14 cellular contexts compared by ENCODE assay signal in the genomic region with DNA sequence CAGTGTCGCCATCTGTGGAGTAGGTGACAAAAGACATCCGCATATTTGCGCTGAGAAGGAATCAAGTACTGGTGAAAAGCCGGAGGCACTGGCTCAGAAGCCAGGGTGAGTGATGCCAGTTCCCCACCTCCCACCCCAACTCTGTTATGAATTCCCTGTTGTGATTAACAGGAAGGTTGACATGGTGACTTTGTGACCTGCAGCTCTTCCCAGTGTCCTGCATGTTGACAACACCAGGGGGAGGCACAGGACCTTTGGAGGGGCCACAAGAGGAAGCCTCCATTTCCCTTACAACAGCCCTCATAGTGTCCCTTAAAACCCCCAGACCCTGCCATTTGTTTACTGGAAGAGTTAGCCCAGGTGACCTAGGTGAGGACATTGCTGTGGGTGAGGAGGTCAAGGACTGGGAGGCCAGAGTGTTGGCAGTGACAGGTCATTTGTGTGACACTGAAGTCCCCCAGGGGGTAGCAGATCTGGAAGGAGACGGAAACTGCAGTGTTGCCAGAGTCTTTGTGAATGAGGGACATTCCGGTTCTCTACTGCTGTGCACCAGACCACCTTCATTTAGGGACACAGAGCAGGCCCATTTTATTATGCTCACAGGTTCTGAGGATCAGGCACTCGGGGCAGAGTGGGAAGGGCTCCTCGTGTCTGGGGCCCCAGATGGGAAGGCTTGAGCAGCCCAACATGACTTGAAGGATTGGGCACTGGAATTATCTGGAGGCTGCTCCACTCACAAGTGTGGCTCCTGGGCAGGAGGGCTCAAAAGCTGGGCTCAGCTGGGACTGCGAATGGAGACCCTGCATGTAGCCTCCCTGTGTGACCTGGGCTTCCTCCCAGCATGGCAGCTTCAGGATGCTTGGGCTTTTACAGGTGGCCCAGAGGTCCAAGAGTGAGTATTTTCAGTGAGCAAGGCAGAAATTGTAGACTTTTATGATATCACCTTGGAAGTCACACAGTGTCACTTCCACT. TPM values are rescaled to one million over a fixed set of nuclear protein-coding genes. Genes with fewer than 3 reads are reported as not detected.
A peak's percentile ranks its signal among the peaks of the same experiment; 100 is the strongest.
DNase-seq lines count a peak whose midpoint lies in the region; ATAC-seq, FAIRE-seq and TF ChIP-seq lines count a peak whose summit lies in the region.
"Had no signal": no experiment of that assay in that cellular context is flagged by ENCODE, and none has a peak within 500 bp of the region (broad histone marks: within the 10 kb centered on the region; RNA-seq: fewer than 3 reads in every experiment).

No MANE protein-coding gene starts in this region.

- no peak overlapping the region for H3K56ac ChIP-seq in mesendoderm (ENCODE audit: low read length)

- no peaks in the 10 kb centered on the region for H3K4me1 ChIP-seq in BE2C
- no peaks in the 10 kb centered on the region for H3K4me1 ChIP-seq in mesendoderm (ENCODE audit: control insufficient read depth, low read depth, low read length)
- no peaks in the 10 kb centered on the region for H3K4me1 ChIP-seq in body of pancreas

- POLR2A ChIA-PET in activated CD8-positive, alpha-beta T cell treated with anti-CD3 and anti-CD28 coated beads, Interleukin-2, amount 10 ng/mL, durations not matched to agents 7 days and 5 days (lab: Charles Lee) = no interaction called here

- CTCF ChIA-PET in activated CD8-positive, alpha-beta T cell treated with anti-CD3 and anti-CD28 coated beads, Interleukin-2, amount 10 ng/mL, durations not matched to agents 7 days and 5 days (lab: Charles Lee) = no interaction called here

- H2AK5ac ChIP-seq in mesendoderm (ENCODE audit: low read length) = no peak overlapping the region

- H3K4ac ChIP-seq in mesendoderm (ENCODE audit: low read depth, low read length) = no peak overlapping the region

- WGBS in mesendoderm (ENCODE audit: extremely low coverage, insufficient coverage, low lambda C conversion rate) = no CpG with 5 or more reads among the region's 9 CpGs
- WGBS in body of pancreas, 2 donors = 84 to 89% methylated on average over 8 to 9 of the region's 9 CpGs

- H3K36me3 Mint-ChIP-seq in activated CD8-positive, alpha-beta T cell treated with anti-CD3 and anti-CD28 coated beads, Interleukin-2, amount 10 ng/mL, durations not matched to agents 7 days and 5 days (ENCODE audit: low read depth) = peaks cover 6% of the 10 kb centered on the region
- H3K36me3 Mint-ChIP-seq: brain had no signal

- no peaks in the 10 kb centered on the region for H3K9me3 Mint-ChIP-seq in activated CD8-positive, alpha-beta T cell treated with anti-CD3 and anti-CD28 coated beads, Interleukin-2, amount 10 ng/mL, durations not matched to agents 7 days and 5 days (ENCODE audit: insufficient read depth)

- TF ChIP-seq CTCF in BE2C (IDR thresholded peaks at IDR 0.05; ENCODE audit: low read depth, low read length) (peak; percentile 41), body of pancreas (IDR thresholded peaks at IDR 0.05) (peak in 1 of 7 experiments; percentile 23)

- peak overlapping the region; percentile 90 for H3K27ac Mint-ChIP-seq in activated CD8-positive, alpha-beta T cell treated with anti-CD3 and anti-CD28 coated beads, Interleukin-2, amount 10 ng/mL, durations not matched to agents 7 days and 5 days
- H3K27ac Mint-ChIP-seq: brain had no signal

- peak; percentile 38 for DNase-seq in BE2C
- DNase-seq in ELF-1 (ENCODE audit: low read depth, low spot score) = peak; percentile 53
- DNase-seq in activated CD8-positive, alpha-beta T cell treated with anti-CD3 and anti-CD28 coated beads, Interleukin-2, amount 10 ng/mL, durations not matched to agents 7 days and 5 days = peak; percentile 35
- DNase-seq in mesendoderm = peak; percentile 86
- DNase-seq in HTR-8/SVneo (ENCODE audit: insufficient read length, low spot score) = no peak
- no peak for DNase-seq in body of pancreas
- no peak for DNase-seq in anterior cingulate cortex (lab: John Stamatoyannopoulos, UW)
- DNase-seq: Calu3, NCI-H1105 treated with DMSO at 0.1 percent for 48 hours, NCI-H774, SW 1271 had no signal

- H3K23ac ChIP-seq in mesendoderm (ENCODE audit: low read length) = no peak overlapping the region

- H3K79me1 ChIP-seq in mesendoderm (ENCODE audit: low read length) = no peaks in the 10 kb centered on the region

- no peak overlapping the region for H3K4me3 Mint-ChIP-seq in activated CD8-positive, alpha-beta T cell treated with anti-CD3 and anti-CD28 coated beads, Interleukin-2, amount 10 ng/mL, durations not matched to agents 7 days and 5 days
- H3K4me3 Mint-ChIP-seq: brain had no signal

- H2BK5ac ChIP-seq in mesendoderm (ENCODE audit: low read length) = no peak overlapping the region

- H2BK15ac ChIP-seq in mesendoderm (replicated peaks; ENCODE audit: low read depth) = no peak overlapping the region

- H3K27ac ChIP-seq in mesendoderm (ENCODE audit: low read depth, low read length) = no peak overlapping the region
- H3K27ac ChIP-seq in body of pancreas = no peak overlapping the region
- H3K27ac ChIP-seq: epithelial cell of prostate had no signal

- no peak overlapping the region for H2BK120ac ChIP-seq in mesendoderm (ENCODE audit: low read depth, low read length)

- intact Hi-C loops in body of pancreas (cut with DNase I) = no loop called here

- no peak overlapping the region for H4K5ac ChIP-seq in mesendoderm (ENCODE audit: low read length)

- no peak overlapping the region for H4K8ac ChIP-seq in mesendoderm (ENCODE audit: low read depth, low read length)

- H3K4me1 Mint-ChIP-seq in activated CD8-positive, alpha-beta T cell treated with anti-CD3 and anti-CD28 coated beads, Interleukin-2, amount 10 ng/mL, durations not matched to agents 7 days and 5 days (ENCODE audit: low read depth) = peaks cover 38% of the 10 kb centered on the region
- H3K4me1 Mint-ChIP-seq: brain had no signal

- TF ChIP-seq POLR2A in body of pancreas (IDR thresholded peaks at IDR 0.05) = no peak

- no peak for ATAC-seq in activated CD8-positive, alpha-beta T cell treated with anti-CD3 and anti-CD28 coated beads, Interleukin-2, amount 10 ng/mL, durations not matched to agents 7 days and 5 days
- ATAC-seq in body of pancreas = no peak
- ATAC-seq in HG02623 (IDR thresholded peaks at IDR 0.05; ENCODE audit: unreplicated experiment) = no peak

- H3K9me3 ChIP-seq in BE2C = no peaks in the 10 kb centered on the region
- H3K9me3 ChIP-seq in body of pancreas = no peaks in the 10 kb centered on the region

- H3K79me2 ChIP-seq in mesendoderm (ENCODE audit: control insufficient read depth, insufficient read depth, low read length) = no peaks in the 10 kb centered on the region

- H3K18ac ChIP-seq in mesendoderm (ENCODE audit: low read length) = no peak overlapping the region

- H3K4me3 ChIP-seq in BE2C (ENCODE audit: low read depth, low read length) = no peak overlapping the region
- no peak overlapping the region for H3K4me3 ChIP-seq in mesendoderm (ENCODE audit: low read length)
- H3K4me3 ChIP-seq in body of pancreas = no peak overlapping the region

- peaks cover 16% of the 10 kb centered on the region for H3K27me3 Mint-ChIP-seq in activated CD8-positive, alpha-beta T cell treated with anti-CD3 and anti-CD28 coated beads, Interleukin-2, amount 10 ng/mL, durations not matched to agents 7 days and 5 days (ENCODE audit: low read depth)

- H3K4me2 ChIP-seq in mesendoderm (ENCODE audit: low read length) = no peak overlapping the region

- H3K27me3 ChIP-seq in BE2C (no peaks in the 10 kb centered on the region), mesendoderm (ENCODE audit: insufficient read depth, low read length, poor library complexity) (no peaks in the 10 kb centered on the region), body of pancreas (no peaks in the 10 kb centered on the region)

- H3K9ac ChIP-seq in mesendoderm (ENCODE audit: low read length) = no peak overlapping the region

- no peaks in the 10 kb centered on the region for H3K36me3 ChIP-seq in BE2C
- H3K36me3 ChIP-seq in mesendoderm (ENCODE audit: control insufficient read depth, insufficient read depth, low read length) = no peaks in the 10 kb centered on the region
- H3K36me3 ChIP-seq in body of pancreas (replicated peaks in 1 of 2; ENCODE audit: insufficient read depth in 1 of 2, low read depth in 2 of 2) = no peaks in the 10 kb centered on the region

- FAIRE-seq in HTR-8/SVneo (lab: Jason Lieb, UNC) = no peak

RNA-seq across cellular contexts. Expression of a gene that starts 13.0 kb away (rescaled TPM):
- not detected for polyA plus RNA-seq in BE2C (2012; ENCODE audit: insufficient read depth, insufficient read length, low read depth)
- total RNA-seq in activated CD8-positive, alpha-beta T cell treated with anti-CD3 and anti-CD28 coated beads, Interleukin-2, amount 10 ng/mL, durations not matched to agents 7 days and 5 days = not detected
- not detected for polyA plus RNA-seq in mesendoderm (2013, experiment 1 of 2)
- not detected for polyA plus RNA-seq in mesendoderm (2013, experiment 2 of 2)
- not detected for total RNA-seq in body of pancreas
- total RNA-seq: Calu3 had no signal

Comparison
In these comparisons a context has a peak if more than half of its experiments do, and no peak if none do; other contexts are left out.
1. DNase-seq: peak in BE2C (single experiment), ELF-1 (single experiment), activated CD8-positive, alpha-beta T cell treated with anti-CD3 and anti-CD28 coated beads, Interleukin-2, amount 10 ng/mL, durations not matched to agents 7 days and 5 days (single experiment) and mesendoderm (single experiment); none in HTR-8/SVneo (single experiment), body of pancreas (0 of 4) and anterior cingulate cortex (0 of 58).